Comparison of ENCODE assay signal across 15 cellular contexts in genomic region chr15:52336530-52336929, GRCh38. TPM values are rescaled to one million over a fixed set of nuclear protein-coding genes. Genes with fewer than 3 reads are reported as not detected.
DNase-seq lines count a peak whose midpoint lies in the region; ATAC-seq, FAIRE-seq and TF ChIP-seq lines count a peak whose summit lies in the region.
"Had no signal": no experiment of that assay in that cellular context is flagged by ENCODE, and none has a peak within 500 bp of the region (broad histone marks: within the 10 kb centered on the region; RNA-seq: fewer than 3 reads in every experiment).

No MANE protein-coding gene starts in this region.

- no peak for DNase-seq in D721Med (ENCODE audit: insufficient read length, low spot score)
- peak; percentile 18 for DNase-seq in HuH-7.5 (ENCODE audit: low spot score)
- DNase-seq in T-helper 17 cell: no peak
- peak in 2 of 3 donors; percentile 31 to 64 for DNase-seq in mucosa of descending colon
- DNase-seq in hippocampal formation (lab: John Stamatoyannopoulos, UW): no peak
- DNase-seq in uterus: no peak
- no peak for DNase-seq in effector memory CD4-positive, alpha-beta T cell
- no peak for DNase-seq in retina
- DNase-seq: amniotic stem cell; CD4-positive, alpha-beta T cell; effector CD4-positive, alpha-beta T cell; GOT3; KG1; ovary; stimulated activated CD4-positive, alpha-beta T cell treated with anti-CD3 and anti-CD28 coated beads, Interleukin-4, amount 100 ng/mL, for 1 hour had no signal

- H3K27me3 Mint-ChIP-seq in T-helper 17 cell: no peaks in the 10 kb centered on the region
- H3K27me3 Mint-ChIP-seq: CD4-positive, alpha-beta T cell had no signal

- no peak overlapping the region for H3K27ac ChIP-seq in uterus
- H3K27ac ChIP-seq in effector memory CD4-positive, alpha-beta T cell (ENCODE audit: insufficient read depth, low read length, poor library complexity, severe bottlenecking): no peak overlapping the region
- H3K27ac ChIP-seq: ovary had no signal

- H3K4me3 Mint-ChIP-seq in T-helper 17 cell: no peak overlapping the region
- H3K4me3 Mint-ChIP-seq: CD4-positive, alpha-beta T cell had no signal

- H3K27ac Mint-ChIP-seq in T-helper 17 cell: peak overlapping the region; percentile 53
- H3K27ac Mint-ChIP-seq: CD4-positive, alpha-beta T cell had no signal

- no peaks in the 10 kb centered on the region for H3K27me3 ChIP-seq in uterus
- no peaks in the 10 kb centered on the region for H3K27me3 ChIP-seq in effector memory CD4-positive, alpha-beta T cell (replicated peaks; ENCODE audit: control insufficient read depth, insufficient read depth, low read length, poor library complexity, severe bottlenecking)
- H3K27me3 ChIP-seq: ovary had no signal

- no peaks in the 10 kb centered on the region for H3K9me3 ChIP-seq in T-helper 17 cell (ENCODE audit: control insufficient read depth, low read length, poor library complexity, severe bottlenecking)
- no peaks in the 10 kb centered on the region for H3K9me3 ChIP-seq in mucosa of descending colon
- H3K9me3 ChIP-seq in uterus: no peaks in the 10 kb centered on the region
- H3K9me3 ChIP-seq in effector memory CD4-positive, alpha-beta T cell (ENCODE audit: control insufficient read depth, low read length): no peaks in the 10 kb centered on the region
- H3K9me3 ChIP-seq: ovary had no signal

- intact Hi-C loops in mucosa of descending colon (cut with DNase I, micrococcal nuclease): no loop called here
- intact Hi-C loops in uterus (cut with DNase I; ENCODE audit: low total_unique reads): no loop called here

- no peak for FAIRE-seq in D721Med (lab: Jason Lieb, UNC)

- TF ChIP-seq CTCF in D721Med (IDR thresholded peaks at IDR 0.05; ENCODE audit: insufficient read depth, missing control alignments) (peak; percentile 27), mucosa of descending colon (IDR thresholded peaks at IDR 0.05) (no peak), uterus (IDR thresholded peaks at IDR 0.05) (peak in 1 of 4 experiments; percentile 15)

- no peak overlapping the region for H3K4me3 ChIP-seq in mucosa of descending colon
- H3K4me3 ChIP-seq in uterus: no peak overlapping the region
- no peak overlapping the region for H3K4me3 ChIP-seq in effector memory CD4-positive, alpha-beta T cell (ENCODE audit: insufficient read depth, low read depth, low read length, poor library complexity, severe bottlenecking)
- H3K4me3 ChIP-seq: ovary had no signal

- TF ChIP-seq POLR2A in uterus (IDR thresholded peaks at IDR 0.05): no peak

- H3K4me1 ChIP-seq in mucosa of descending colon (ENCODE audit: low read depth) (peaks cover 7% of the 10 kb centered on the region), uterus (no peaks in the 10 kb centered on the region)
- H3K4me1 ChIP-seq in effector memory CD4-positive, alpha-beta T cell (ENCODE audit: control insufficient read depth, insufficient read depth, low read length, poor library complexity, severe bottlenecking): no peaks in the 10 kb centered on the region

- H3K36me3 ChIP-seq in mucosa of descending colon (ENCODE audit: low read depth) (no peaks in the 10 kb centered on the region), uterus (no peaks in the 10 kb centered on the region)
- H3K36me3 ChIP-seq in effector memory CD4-positive, alpha-beta T cell (ENCODE audit: control insufficient read depth, insufficient read depth, low read length): peaks cover 13% of the 10 kb centered on the region
- H3K36me3 ChIP-seq: ovary had no signal

- peaks cover 3% of the 10 kb centered on the region for H3K36me3 Mint-ChIP-seq in T-helper 17 cell (ENCODE audit: low read depth)

- peaks cover 17% of the 10 kb centered on the region for H3K4me1 Mint-ChIP-seq in T-helper 17 cell

- no peak for ATAC-seq in T-helper 17 cell
- ATAC-seq in mucosa of descending colon: peak; percentile 89

RNA-seq across cellular contexts. Expression of gene MYO5C, which starts 40.9 kb away (rescaled TPM):
- 1 to 10 TPM; 1.5 to 3.3 TPM for total RNA-seq in T-helper 17 cell
- total RNA-seq in mucosa of descending colon: 10 to 100 TPM; 46.6 to 90.0 (median 81.6) TPM
- 10 to 100 TPM; 28.9 to 36.9 (median 32.5) TPM for total RNA-seq in uterus

Comparison
In these comparisons a context has a peak if more than half of its experiments do, and no peak if none do; other contexts are left out.
1. DNase-seq: peak in HuH-7.5 (single experiment) and mucosa of descending colon (2 of 3); none in D721Med (single experiment), T-helper 17 cell (0 of 3), hippocampal formation (0 of 2), uterus (0 of 2), effector memory CD4-positive, alpha-beta T cell (0 of 3) and retina (single experiment).
2. RNA of gene MYO5C, which starts 40.9 kb away (total RNA-seq): 46.6 to 90.0 TPM in mucosa of descending colon and 28.9 to 36.9 TPM in uterus; 1.5 to 3.3 TPM in T-helper 17 cell; every median in the first group is over 4 times any median in the second.